20 cellular contexts compared by ENCODE assay signal in genomic region chr22:19226428-19226827, GRCh38. TPM values are rescaled to one million over a fixed set of nuclear protein-coding genes. Genes with fewer than 3 reads are reported as not detected.
A peak's percentile ranks its signal among the peaks of the same experiment; 100 is the strongest.
DNase-seq lines count a peak whose midpoint lies in the region; ATAC-seq and TF ChIP-seq lines count a peak whose summit lies in the region.
"Had no signal": no experiment of that assay in that cellular context is flagged by ENCODE, and none has a peak within 500 bp of the region (broad histone marks: within the 10 kb centered on the region; RNA-seq: fewer than 3 reads in every experiment).

No MANE protein-coding gene starts in this region.

- no peak for ATAC-seq in sciatic nerve
- ATAC-seq: A549; CD8-positive, alpha-beta T cell had no signal

- DNase-seq in AG10803 (ENCODE audit: low read depth) (peak; percentile 57), amniotic epithelial cell (ENCODE audit: low read depth) (peak; percentile 35), fibroblast of gingiva (ENCODE audit: low read depth) (peak; percentile 18), RPMI8226 (no peak), NCI-H82 (lab: John Stamatoyannopoulos, UW) (no peak), sciatic nerve (ENCODE audit: low spot score) (no peak)
- DNase-seq: 8988T; ACHN; Caco-2; CD4-positive, CD25-positive, alpha-beta regulatory T cell; CD8-positive, alpha-beta T cell; DMS153; DND-41; EL; GDM1; GM23248; H7; HCEC 1CT had no signal

- H3K4me3 ChIP-seq in AG10803 (ENCODE audit: low read length), result no peak overlapping the region
- H3K4me3 ChIP-seq: A549, BLaER1, GM23248 had no signal

- intact Hi-C loops in sciatic nerve (cut with DNase I), result no loop called here

- no peak for TF ChIP-seq CTCF in AG10803 (conservative IDR thresholded peaks at IDR 0.05; ENCODE audit: low read length)

RNA-seq across cellular contexts. Expression of gene SLC25A1, which starts 47.9 kb away (rescaled TPM):
- total RNA-seq in sciatic nerve, result 54.1 TPM

Comparison
In these comparisons a context has a peak if more than half of its experiments do, and no peak if none do; other contexts are left out.
1. DNase-seq: peak in AG10803 (single experiment), amniotic epithelial cell (single experiment) and fibroblast of gingiva (single experiment); none in RPMI8226 (single experiment), NCI-H82 (single experiment) and sciatic nerve (single experiment).